In genomic region chr21:26405071-26405470, GRCh38 we compare ENCODE assay signal across 14 cellular contexts.
DNase-seq lines count a peak whose midpoint lies in the region; ATAC-seq and TF ChIP-seq lines count a peak whose summit lies in the region.
"Had no signal": no experiment of that assay in that cellular context is flagged by ENCODE, and none has a peak within 500 bp of the region (broad histone marks: within the 10 kb centered on the region; RNA-seq: fewer than 3 reads in every experiment).

No MANE protein-coding gene starts in this region.

- intact Hi-C loops in gastrocnemius medialis (cut with DNase I; ENCODE audit: low total_unique reads): no loop called here
- intact Hi-C loops in stomach (cut with DNase I; ENCODE audit: low total_unique reads): no loop called here

- H3K9ac ChIP-seq in SK-N-MC (ENCODE audit: insufficient read length): no peak overlapping the region

- H3K4me1 ChIP-seq in gastrocnemius medialis (no peaks in the 10 kb centered on the region), stomach (peaks cover 0 to 6% (median 2%) of the 10 kb centered on the region in 4 donors)
- H3K4me1 ChIP-seq: gastroesophageal sphincter had no signal

- no peak for TF ChIP-seq EP300 in stomach (IDR thresholded peaks at IDR 0.05)

- TF ChIP-seq POLR2A in gastrocnemius medialis (IDR thresholded peaks at IDR 0.05) (no peak), stomach (IDR thresholded peaks at IDR 0.05) (no peak)

- no peaks in the 10 kb centered on the region for H3K9me3 ChIP-seq in SK-N-MC (ENCODE audit: low read depth, low read length)
- H3K9me3 ChIP-seq in gastrocnemius medialis: no peaks in the 10 kb centered on the region
- no peaks in the 10 kb centered on the region for H3K9me3 ChIP-seq in stomach
- H3K9me3 ChIP-seq: gastroesophageal sphincter, SJSA1 had no signal

- peak overlapping the region; percentile 79 for H3K4me3 ChIP-seq in SK-N-MC
- H3K4me3 ChIP-seq in skeletal muscle cell (ENCODE audit: low read depth, low read length): no peak overlapping the region
- H3K4me3 ChIP-seq in gastrocnemius medialis: no peak overlapping the region
- no peak overlapping the region for H3K4me3 ChIP-seq in stomach
- H3K4me3 ChIP-seq: dorsolateral prefrontal cortex, gastroesophageal sphincter, K562, SJSA1 had no signal

- peak overlapping the region; percentile 77 for H3K27ac ChIP-seq in SK-N-MC
- no peak overlapping the region for H3K27ac ChIP-seq in gastrocnemius medialis
- H3K27ac ChIP-seq in stomach: no peak overlapping the region
- H3K27ac ChIP-seq: dorsolateral prefrontal cortex, gastroesophageal sphincter, SJSA1 had no signal

- no peak for ATAC-seq in gastrocnemius medialis
- ATAC-seq: gastroesophageal sphincter, K562, left cardiac atrium had no signal

- no peaks in the 10 kb centered on the region for H3K27me3 ChIP-seq in gastrocnemius medialis
- H3K27me3 ChIP-seq in stomach: no peaks in the 10 kb centered on the region
- H3K27me3 ChIP-seq: dorsolateral prefrontal cortex, gastroesophageal sphincter, SJSA1 had no signal

- TF ChIP-seq CTCF in gastrocnemius medialis (IDR thresholded peaks at IDR 0.05 in 4 of 5, conservative IDR thresholded peaks at IDR 0.05 in 1 of 5) (no peak), stomach (IDR thresholded peaks at IDR 0.05) (no peak)

- H3K36me3 ChIP-seq in SK-N-MC (ENCODE audit: insufficient read depth, low read length) (no peaks in the 10 kb centered on the region), gastrocnemius medialis (no peaks in the 10 kb centered on the region), stomach (no peaks in the 10 kb centered on the region)
- H3K36me3 ChIP-seq: gastroesophageal sphincter, SJSA1 had no signal

- 66 to 77% (median 71%) methylated on average over 4 of the region's 4 CpGs for WGBS in stomach, 5 donors

- in situ Hi-C loops in gastrocnemius medialis (cut with MboI; ENCODE audit: low sequenced_read_pairs in 4 of 4): no loop called here

- DNase-seq in HCEC 1CT (peak; percentile 29), SK-N-MC (ENCODE audit: low read depth, low spot score) (no peak), glomerular visceral epithelial cell (ENCODE audit: extremely low spot score) (peak; percentile 48), skeletal muscle cell (ENCODE audit: low read depth) (peak; percentile 30), NCI-H1694 (lab: John Stamatoyannopoulos, UW) (no peak), gastrocnemius medialis (no peak), stomach (no peak)
- DNase-seq: activated B cell treated with CpG ODN at 0.5 μM for 24 hours, dorsolateral prefrontal cortex, left cardiac atrium, NCI-H748 treated with DMSO at 0.1 percent for 48 hours had no signal

Comparison
In these comparisons a context has a peak if more than half of its experiments do, and no peak if none do; other contexts are left out.
1. DNase-seq: peak in HCEC 1CT (single experiment), glomerular visceral epithelial cell (single experiment) and skeletal muscle cell (single experiment); none in SK-N-MC (single experiment), NCI-H1694 (single experiment), gastrocnemius medialis (0 of 2) and stomach (single experiment).